8 cellular contexts compared by ENCODE assay signal in the genomic region with DNA sequence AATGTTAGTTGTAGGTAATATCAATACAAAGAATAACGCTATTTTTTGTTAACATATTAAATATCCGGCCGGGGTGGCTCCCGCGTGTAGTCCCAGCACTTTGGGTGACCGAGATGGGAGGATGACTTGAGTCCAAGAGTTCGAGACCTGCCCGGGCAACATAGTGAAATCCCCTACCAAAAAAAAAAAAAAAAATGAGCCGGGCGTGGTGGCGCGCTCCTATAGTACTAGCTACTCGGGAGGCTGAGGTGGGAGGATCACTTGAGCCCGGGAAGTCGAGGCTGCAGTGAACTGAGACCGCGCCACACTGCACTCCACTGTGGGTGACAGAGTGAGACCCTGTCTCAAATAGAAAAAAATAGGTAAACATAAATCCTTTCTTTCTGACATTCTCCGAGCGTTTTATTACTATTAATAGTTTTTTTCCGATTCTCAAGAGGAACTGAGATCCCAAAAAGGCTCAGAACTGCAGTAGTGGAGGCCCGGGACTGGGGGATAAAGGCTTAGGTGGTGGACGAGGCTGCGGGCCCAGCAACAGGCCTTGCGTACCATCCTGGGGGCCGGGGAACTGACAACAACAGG. TPM values are rescaled to one million over a fixed set of nuclear protein-coding genes. Genes with fewer than 3 reads are reported as not detected.
DNase-seq lines count a peak whose midpoint lies in the region; ATAC-seq and TF ChIP-seq lines count a peak whose summit lies in the region.

No MANE protein-coding gene starts in this region.

- no peak overlapping the region; a peak in 1 of 5 replicates for H3K4me3 Mint-ChIP-seq in H9
- H3K4me3 Mint-ChIP-seq in T-cell: no peak overlapping the region

- peak overlapping the region in 2 of 3 experiments; percentile 94 to 95; a peak in 5 of 7 replicates for H3K27ac Mint-ChIP-seq in H9
- peak overlapping the region; percentile 84 to 91 for H3K27ac Mint-ChIP-seq in T-cell

- H3T11ph ChIP-seq in H9 (ENCODE audit: low read length): no peak overlapping the region

- H3K4me1 Mint-ChIP-seq in H9 (peaks cover 28 to 44% of the 10 kb centered on the region in 2 experiments), T-cell (peaks cover 38 to 46% (median 41%) of the 10 kb centered on the region in 3 donors)

- peak overlapping the region; percentile 93 for H3K14ac ChIP-seq in H9 (ENCODE audit: insufficient read depth, low read length)

- H2AK5ac ChIP-seq in H9 (ENCODE audit: insufficient read length, low read length): no peak overlapping the region

- no peak overlapping the region for H4K5ac ChIP-seq in H9 (ENCODE audit: insufficient read length, low read depth, low read length)

- H3K23ac ChIP-seq in H9 (ENCODE audit: insufficient read length, low read depth, low read length): no peak overlapping the region

- H3K27me3 ChIP-seq in H9 (ENCODE audit: insufficient read depth, low read length) (no peaks in the 10 kb centered on the region), left ventricle myocardium inferior (ENCODE audit: low read depth) (no peaks in the 10 kb centered on the region), smooth muscle cell (ENCODE audit: low read depth) (no peaks in the 10 kb centered on the region)

- peaks cover 13% of the 10 kb centered on the region for H3K79me1 ChIP-seq in H9 (ENCODE audit: insufficient read depth, low read depth, low read length, poor library complexity, severe bottlenecking)

- DNase-seq in H9: no peak
- peak in 1 of 34 experiments; percentile 23 for DNase-seq in T-cell
- no peak for DNase-seq in left ventricle myocardium inferior
- DNase-seq in smooth muscle cell (lab: John Stamatoyannopoulos, UW; ENCODE audit: unreplicated experiment): no peak
- no peak for DNase-seq in 8988T
- no peak for DNase-seq in NCI-H2227 treated with DMSO at 0.1 percent for 48 hours (lab: John Stamatoyannopoulos, UW)
- DNase-seq in NCI-H2196 (lab: John Stamatoyannopoulos, UW; ENCODE audit: unreplicated experiment): no peak

- H3K9ac ChIP-seq in H9 (ENCODE audit: extremely low read depth, insufficient read length, low read length): peak overlapping the region; percentile 80
- peak overlapping the region; percentile 94 for H3K9ac ChIP-seq in smooth muscle cell (ENCODE audit: low read depth)

- H3K9me3 Mint-ChIP-seq in H9 (no peaks in the 10 kb centered on the region; a peak in 1 of 5 replicates), T-cell (peaks cover 0 to 4% (median 3%) of the 10 kb centered on the region in 3 donors)

- no CpG with 5 or more reads among the region's 25 CpGs for WGBS in H9 (ENCODE audit: extremely low coverage, insufficient read length, low lambda C conversion rate)
- WGBS in smooth muscle cell (ENCODE audit: low lambda C conversion rate): 34% methylated on average over 25 of the region's 25 CpGs

- no peaks in the 10 kb centered on the region for H4K20me1 ChIP-seq in H9 (ENCODE audit: control insufficient read depth, insufficient read depth, insufficient read length)
- peaks cover 55% of the 10 kb centered on the region for H4K20me1 ChIP-seq in smooth muscle cell (ENCODE audit: low read depth)

- intact Hi-C loops in left ventricle myocardium inferior (cut with micrococcal nuclease): no loop called here

- CTCF ChIA-PET in T-cell (lab: Charles Lee): interaction anchor here (0.7 to 1.0 kb wide), 4 partner anchors 14 to 252 kb away, joined by 3 to 22 read pairs (median 12); no protein-coding TSS in a partner anchor

- H3K56ac ChIP-seq in H9 (ENCODE audit: insufficient read length, low read depth, low read length): no peak overlapping the region

- H3K4me2 ChIP-seq in H9 (ENCODE audit: insufficient read depth, insufficient read length, low read length) (peak overlapping the region; percentile 84), smooth muscle cell (peak overlapping the region; percentile 100)

- POLR2A ChIA-PET in T-cell (lab: Charles Lee): interaction anchor here (0.6 to 1.0 kb wide), 6 partner anchors 14 to 1635 kb away, joined by 3 to 7 read pairs (median 4); partner anchors contain the start of gene DNAJA2 (in 1 of the 2)

- H2BK12ac ChIP-seq in H9 (ENCODE audit: insufficient read length, low read depth, low read length): no peak overlapping the region

- H2BK15ac ChIP-seq in H9 (ENCODE audit: low read depth, low read length): no peak overlapping the region

- TF ChIP-seq CTCF in H9 (conservative IDR thresholded peaks at IDR 0.05) (no peak), left ventricle myocardium inferior (IDR thresholded peaks at IDR 0.05; ENCODE audit: borderline replicate concordance) (no peak), smooth muscle cell (IDR thresholded peaks at IDR 0.05; ENCODE audit: borderline replicate concordance, insufficient read depth, poor library complexity, severe bottlenecking) (no peak)

- H2AFZ ChIP-seq in H9 (ENCODE audit: low read length) (no peak overlapping the region), smooth muscle cell (ENCODE audit: low read depth) (peak overlapping the region; percentile 81)

- H3K4me1 ChIP-seq in H9 (ENCODE audit: insufficient read depth, low read length) (peaks cover 22% of the 10 kb centered on the region), left ventricle myocardium inferior (peaks cover 90% of the 10 kb centered on the region), smooth muscle cell (ENCODE audit: low read depth) (peaks cover 37% of the 10 kb centered on the region)

- H3K9me3 ChIP-seq in H9 (ENCODE audit: control insufficient read depth, low read depth, low read length) (no peaks in the 10 kb centered on the region), left ventricle myocardium inferior (replicated peaks) (no peaks in the 10 kb centered on the region), smooth muscle cell (replicated peaks; ENCODE audit: low read depth) (no peaks in the 10 kb centered on the region)

- H3K18ac ChIP-seq in H9 (ENCODE audit: insufficient read length, low read depth, low read length): peak overlapping the region; percentile 20

- ATAC-seq in T-cell (replicated peaks in 1 of 4) (no peak), GM21390 (IDR thresholded peaks at IDR 0.05; ENCODE audit: unreplicated experiment) (no peak)

- no peak overlapping the region for H3K4ac ChIP-seq in H9 (ENCODE audit: low read depth, low read length)

- no peak overlapping the region for H2BK120ac ChIP-seq in H9 (ENCODE audit: low read depth, low read length, poor library complexity, severe bottlenecking)

- peaks cover 11% of the 10 kb centered on the region for H3F3A ChIP-seq in smooth muscle cell (ENCODE audit: low read depth)

- H2BK20ac ChIP-seq in H9 (ENCODE audit: low read depth, low read length, poor library complexity, severe bottlenecking): no peak overlapping the region

- peaks cover 50% of the 10 kb centered on the region for H3K79me2 ChIP-seq in H9 (ENCODE audit: insufficient read depth, low read length)
- peaks cover 58% of the 10 kb centered on the region for H3K79me2 ChIP-seq in smooth muscle cell (ENCODE audit: low read depth)

- no peak overlapping the region for H2BK5ac ChIP-seq in H9 (ENCODE audit: insufficient read length, low read length)

- H4K8ac ChIP-seq in H9 (replicated peaks; ENCODE audit: insufficient read length, low read depth, low read length): no peak overlapping the region

- H3K27me3 Mint-ChIP-seq in H9 (ENCODE audit: low read depth) (no peaks in the 10 kb centered on the region), T-cell (peaks cover 0 to 1% of the 10 kb centered on the region in 2 donors)

- no peak overlapping the region for H4K91ac ChIP-seq in H9 (ENCODE audit: insufficient read length, low read depth, low read length)

- H3K36me3 ChIP-seq in left ventricle myocardium inferior (no peaks in the 10 kb centered on the region), smooth muscle cell (ENCODE audit: low read depth) (no peaks in the 10 kb centered on the region)

- H3K27ac ChIP-seq in H9 (ENCODE audit: insufficient read length, low read depth, low read length) (no peak overlapping the region), left ventricle myocardium inferior (replicated peaks) (peak overlapping the region; percentile 95), smooth muscle cell (ENCODE audit: low read depth) (peak overlapping the region; percentile 97)

- H3K36me3 Mint-ChIP-seq in H9 (ENCODE audit: insufficient read depth in 1 of 3, low read depth in 3 of 3) (peaks cover 2 to 9% (median 7%) of the 10 kb centered on the region in 3 experiments), T-cell (peaks cover 9% of the 10 kb centered on the region)

- H3K23me2 ChIP-seq in H9 (ENCODE audit: insufficient read length, low read depth, low read length, poor library complexity, severe bottlenecking): peaks cover 5% of the 10 kb centered on the region

- H3K4me3 ChIP-seq in left ventricle myocardium inferior (peak overlapping the region; percentile 95), smooth muscle cell (peak overlapping the region; percentile 100)

RNA-seq across cellular contexts. Expression of gene N4BP1, which starts 1.0 kb away (rescaled TPM):
- total RNA-seq in H9 (2021) (34.2 and 36.5 TPM in 2 replicates), T-cell (10 to 100 TPM; 49.5 to 91.7 (median 54.3) TPM), left ventricle myocardium inferior (18.3 TPM), smooth muscle cell (35.2 and 48.7 TPM in 2 replicates)
- 20.7 and 23.8 TPM in 2 replicates for polyA plus RNA-seq in smooth muscle cell
